Comparison of ENCODE assay signal across 26 cellular contexts in the genomic region with DNA sequence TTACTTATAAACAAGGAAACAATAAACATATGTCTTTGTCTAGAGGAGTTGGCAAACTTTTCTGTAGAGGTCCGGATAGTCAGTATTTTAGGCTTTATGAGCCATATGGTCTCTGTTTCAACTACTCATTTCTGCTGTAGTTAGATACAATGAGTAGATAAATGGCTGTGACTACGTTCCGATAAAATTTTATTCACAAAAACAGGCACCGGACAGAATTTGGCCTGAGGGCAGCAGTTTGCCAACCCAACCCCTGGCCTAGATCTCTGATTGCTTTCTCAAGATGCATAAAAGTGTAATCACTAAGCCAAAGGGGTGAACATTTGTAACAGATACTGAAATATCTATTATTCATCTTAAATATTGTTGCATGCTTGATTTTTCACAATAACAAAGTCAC.
"Had no signal": no experiment of that assay in that cellular context is flagged by ENCODE, and none has a peak within 500 bp of the region (broad histone marks: within the 10 kb centered on the region; RNA-seq: fewer than 3 reads in every experiment).

No MANE protein-coding gene starts in this region.

- H3K9me3 ChIP-seq: esophagus muscularis mucosa, gastrocnemius medialis, heart right ventricle, left lung, lower lobe of right lung, mucosa of descending colon had no signal

- FAIRE-seq: colon, endothelial cell of umbilical vein, kidney had no signal

- H3K36me3 ChIP-seq: esophagus muscularis mucosa, gastrocnemius medialis, heart right ventricle, left lung, lower lobe of right lung had no signal

- H3K27ac ChIP-seq: coronary artery, dorsolateral prefrontal cortex, heart right ventricle, left lung, lower lobe of right lung had no signal

- ATAC-seq: gastrocnemius medialis, heart right ventricle, left cardiac atrium, left lung, left ventricle myocardium superior, lower lobe of right lung, mucosa of descending colon had no signal

- DNase-seq: dermis blood vessel endothelial cell; dorsolateral prefrontal cortex; effector CD4-positive, alpha-beta T cell; effector memory CD4-positive, alpha-beta T cell; foreskin fibroblast; foreskin melanocyte; gastrocnemius medialis; glutamatergic neuron; head of caudate nucleus; heart right ventricle; hypothalamus; immature natural killer cell; islet precursor cell; kidney; kidney glomerular epithelial cell; left cardiac atrium; left lung; left ventricle myocardium superior; lower lobe of right lung; mesenchymal stem cell; mucosa of descending colon; naive B cell had no signal

- H3K4me1 ChIP-seq: left lung, lower lobe of right lung had no signal

- H3K27me3 ChIP-seq: dorsolateral prefrontal cortex, esophagus muscularis mucosa, gastrocnemius medialis, heart right ventricle, left lung had no signal

- H3K4me3 ChIP-seq: coronary artery, dorsolateral prefrontal cortex, esophagus muscularis mucosa, gastrocnemius medialis, heart right ventricle, left lung, lower lobe of right lung, mucosa of descending colon had no signal
